Comparison of ENCODE assay signal across 35 cellular contexts in the genomic region with DNA sequence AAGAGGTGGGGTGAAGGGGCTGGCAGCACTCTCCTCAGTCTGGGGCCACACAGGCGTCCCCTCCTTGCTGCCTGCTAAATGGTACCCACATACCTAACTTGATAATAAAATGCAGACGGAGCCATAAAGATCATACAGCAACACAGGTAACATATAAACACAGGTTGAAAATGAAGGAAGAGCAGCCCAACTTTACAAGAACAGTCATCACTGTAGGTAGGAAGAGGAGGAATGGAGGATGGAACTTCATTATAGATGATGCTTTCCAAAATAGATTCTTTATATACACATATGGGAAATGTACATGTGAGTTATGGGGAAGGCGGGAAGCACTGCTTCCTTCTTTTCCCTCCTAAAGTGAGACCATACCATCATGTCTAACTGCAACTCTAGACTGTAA. TPM values are rescaled to one million over a fixed set of nuclear protein-coding genes. Genes with fewer than 3 reads are reported as not detected.
DNase-seq lines count a peak whose midpoint lies in the region; ATAC-seq and TF ChIP-seq lines count a peak whose summit lies in the region.
"Had no signal": no experiment of that assay in that cellular context is flagged by ENCODE, and none has a peak within 500 bp of the region (broad histone marks: within the 10 kb centered on the region; RNA-seq: fewer than 3 reads in every experiment).

No MANE protein-coding gene starts in this region.

- no peaks in the 10 kb centered on the region for H3K9me3 Mint-ChIP-seq in chondrocyte (ENCODE audit: low read depth)
- H3K9me3 Mint-ChIP-seq: CD4-positive, alpha-beta memory T cell; CD4-positive, alpha-beta T cell; CD8-positive, alpha-beta T cell had no signal

- no peak overlapping the region for H3K27ac ChIP-seq in HEK293 (ENCODE audit: extremely low read depth, low read depth, low read length)
- H3K27ac ChIP-seq: 22Rv1; A549; BLaER1; BLaER1 treated with 17β-estradiol and CSF1 and Interleukin-3, amounts not matched to agents 10 nM and 100 nM; C4-2B had no signal

- no peaks in the 10 kb centered on the region for H3K4me1 Mint-ChIP-seq in chondrocyte (ENCODE audit: low read depth)
- H3K4me1 Mint-ChIP-seq: B cell; CD14-positive monocyte; CD4-positive, CD25-positive, alpha-beta regulatory T cell; CD8-positive, alpha-beta memory T cell had no signal

- POLR2A ChIA-PET in HEK293 (lab: Yijun Ruan, JAX): no interaction called here

- ATAC-seq in left ventricle myocardium superior (no peak), HG02678 (IDR thresholded peaks at IDR 0.05; ENCODE audit: unreplicated experiment) (no peak), mucosa of descending colon (no peak), SK-N-SH treated with all-trans-retinoic acid at 6 μM for 48 hours (no peak)
- ATAC-seq: A549; CD8-positive, alpha-beta T cell had no signal

- DNase-seq in left ventricle myocardium superior (peak; percentile 14), cardiac septum (ENCODE audit: low spot score) (no peak), chondrocyte (ENCODE audit: low spot score) (peak; percentile 32), posterior vena cava (ENCODE audit: low spot score) (peak; percentile 45), mucosa of descending colon (no peak)
- DNase-seq: 8988T; ACHN; AML-193; BE2C; C1 segment of cervical spinal cord; Caco-2; Calu3; CD4-positive, alpha-beta memory T cell; CD4-positive, alpha-beta T cell; CD4-positive, CD25-positive, alpha-beta regulatory T cell; CD8-positive, alpha-beta memory T cell; CD8-positive, alpha-beta T cell; COR-L47; DMS 273 treated with DMSO at 0.1 percent for 48 hours; DMS153; DMS53; DMS79; DMS79 treated with DMSO at 0.1 percent for 48 hours; DND-41; EL had no signal

- no peaks in the 10 kb centered on the region for H3K4me1 ChIP-seq in HEK293 (ENCODE audit: control insufficient read depth, insufficient read depth, low read length)
- no peaks in the 10 kb centered on the region for H3K4me1 ChIP-seq in mucosa of descending colon (ENCODE audit: low read depth)
- H3K4me1 ChIP-seq: A549, BE2C, Caco-2 had no signal

- H3K9me3 ChIP-seq in HEK293 (ENCODE audit: control insufficient read depth, insufficient read depth, low read depth, low read length) (no peaks in the 10 kb centered on the region), mucosa of descending colon (no peaks in the 10 kb centered on the region)
- H3K9me3 ChIP-seq: A549, BE2C, Caco-2 had no signal

- H3K36me3 ChIP-seq in HEK293 (ENCODE audit: control insufficient read depth in 2 of 2, insufficient read depth in 1 of 2, low read length in 2 of 2) (no peaks in the 10 kb centered on the region), mucosa of descending colon (ENCODE audit: low read depth) (no peaks in the 10 kb centered on the region)
- H3K36me3 ChIP-seq: BE2C had no signal

- no peak overlapping the region for H3K27ac Mint-ChIP-seq in chondrocyte (ENCODE audit: unreplicated experiment)
- H3K27ac Mint-ChIP-seq: B cell; CD14-positive monocyte; CD4-positive, alpha-beta memory T cell; CD4-positive, alpha-beta T cell; CD4-positive, CD25-positive, alpha-beta regulatory T cell; CD8-positive, alpha-beta T cell had no signal

- no peak for TF ChIP-seq CTCF in HEK293 (tag by site-specific recombination; IDR thresholded peaks at IDR 0.05)
- no peak for TF ChIP-seq CTCF in chondrocyte (IDR thresholded peaks at IDR 0.05)
- no peak for TF ChIP-seq CTCF in mucosa of descending colon (IDR thresholded peaks at IDR 0.05)

- H3K4me3 Mint-ChIP-seq in chondrocyte (ENCODE audit: unreplicated experiment): no peak overlapping the region
- H3K4me3 Mint-ChIP-seq: B cell; CD14-positive monocyte; CD4-positive, alpha-beta memory T cell; CD4-positive, alpha-beta T cell; CD4-positive, CD25-positive, alpha-beta regulatory T cell; CD8-positive, alpha-beta memory T cell; CD8-positive, alpha-beta T cell had no signal

- intact Hi-C loops in left ventricle myocardium superior (cut with micrococcal nuclease) (no loop called here), cardiac septum (cut with DNase I) (no loop called here), posterior vena cava (cut with DNase I) (no loop called here), mucosa of descending colon (cut with DNase I, micrococcal nuclease) (no loop called here)

- H3K4me3 ChIP-seq in HEK293 (ENCODE audit: low read depth, low read length) (no peak overlapping the region), mucosa of descending colon (no peak overlapping the region)
- H3K4me3 ChIP-seq: A549; BLaER1; BLaER1 treated with 17β-estradiol and CSF1 and Interleukin-3, amounts not matched to agents 10 nM and 100 nM had no signal

- no peaks in the 10 kb centered on the region for H3K27me3 Mint-ChIP-seq in chondrocyte (ENCODE audit: low read depth)
- H3K27me3 Mint-ChIP-seq: CD4-positive, alpha-beta T cell had no signal

- CTCF ChIA-PET in HEK293 (lab: Yijun Ruan, JAX): interaction anchor here (1.7 kb wide), 1 partner anchor 328 kb away, joined by 3 read pairs; no protein-coding TSS in a partner anchor

- peaks cover 6% of the 10 kb centered on the region for H3K36me3 Mint-ChIP-seq in chondrocyte (ENCODE audit: low read depth)
- H3K36me3 Mint-ChIP-seq: CD4-positive, alpha-beta memory T cell; CD4-positive, CD25-positive, alpha-beta regulatory T cell; CD8-positive, alpha-beta T cell had no signal

TF ChIP-seq in HEK293, 187 proteins besides CTCF, POLR2A, EP300 and RAD21:
- TF ChIP-seq ZNF677 (tag by site-specific recombination; IDR thresholded peaks at IDR 0.05): peak; percentile 99
- no peak for TF ChIP-seq ZNF776 (tag by site-specific recombination; IDR thresholded peaks at IDR 0.05; ENCODE audit: borderline replicate concordance)

TF ChIP-seq in SK-N-SH treated with all-trans-retinoic acid at 6 μM for 48 hours, 23 proteins besides CTCF, POLR2A, EP300 and RAD21:
- TF ChIP-seq GLIS3 (CRISPR knock-in tag; IDR thresholded peaks at IDR 0.05): no peak
- TF ChIP-seq RARB (CRISPR knock-in tag; IDR thresholded peaks at IDR 0.05): no peak
- TF ChIP-seq SNAI2 (CRISPR knock-in tag; IDR thresholded peaks at IDR 0.05): no peak
- no peak for TF ChIP-seq PPARA (CRISPR knock-in tag; IDR thresholded peaks at IDR 0.05; ENCODE audit: borderline replicate concordance)
- TF ChIP-seq ZFP30 (CRISPR knock-in tag; IDR thresholded peaks at IDR 0.05): no peak
- no peak for TF ChIP-seq TOX (CRISPR knock-in tag; IDR thresholded peaks at IDR 0.05; ENCODE audit: borderline replicate concordance)

RNA-seq across cellular contexts. Expression of a gene that starts 13.4 kb away (rescaled TPM):
- 5.2 TPM for total RNA-seq in left ventricle myocardium superior
- 7.7 TPM for total RNA-seq in cardiac septum
- total RNA-seq in chondrocyte: 8.9 to 18.2 TPM (median 18.1 TPM) in 3 replicates
- 10 to 100 TPM; 28.0 to 43.1 TPM for total RNA-seq in posterior vena cava
- 10 to 100 TPM in 2 of 3 donors, 1 to 10 TPM in 1; 9.4 to 29.1 (median 17.8) TPM for total RNA-seq in mucosa of descending colon

Comparison
In these comparisons a context has a peak if more than half of its experiments do, and no peak if none do; other contexts are left out.
1. DNase-seq: peak in left ventricle myocardium superior (single experiment), chondrocyte (single experiment) and posterior vena cava (single experiment); none in cardiac septum (single experiment) and mucosa of descending colon (0 of 3).